ENCODE assay signal across 18 cellular contexts in the genomic region with DNA sequence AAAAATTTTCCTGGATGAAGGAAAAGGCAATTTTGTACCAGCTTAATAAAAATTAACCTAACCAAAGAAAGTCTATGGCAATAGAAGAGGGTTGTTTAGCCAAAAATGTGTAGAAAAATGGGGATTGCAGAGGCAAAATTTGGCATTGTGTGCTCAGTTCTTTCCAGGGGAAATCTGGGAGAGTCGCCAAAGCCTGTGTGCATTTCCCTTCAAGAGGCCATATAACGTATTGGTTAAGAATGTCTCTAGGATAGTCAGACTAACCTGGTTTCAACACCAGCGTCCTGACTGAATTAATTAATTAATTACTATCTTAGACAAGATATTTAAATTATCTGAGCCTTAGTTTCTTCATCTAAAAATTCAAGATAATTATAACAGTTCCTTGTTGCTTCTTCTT. TPM values are rescaled to one million over a fixed set of nuclear protein-coding genes. Genes with fewer than 3 reads are reported as not detected.
DNase-seq lines count a peak whose midpoint lies in the region; ATAC-seq and TF ChIP-seq lines count a peak whose summit lies in the region.
"Had no signal": no experiment of that assay in that cellular context is flagged by ENCODE, and none has a peak within 500 bp of the region (broad histone marks: within the 10 kb centered on the region; RNA-seq: fewer than 3 reads in every experiment).

No MANE protein-coding gene starts in this region.

- H3K4me1 ChIP-seq in GM23248 (ENCODE audit: insufficient read depth) = no peaks in the 10 kb centered on the region

- H3K36me3 ChIP-seq in GM23248 (ENCODE audit: low read depth) (no peaks in the 10 kb centered on the region), SK-N-MC (ENCODE audit: insufficient read depth, low read length) (no peaks in the 10 kb centered on the region)

- H3K4me2 ChIP-seq in GM23248 (ENCODE audit: unreplicated experiment) = no peak overlapping the region

- H3K9me2 ChIP-seq in GM23248 (ENCODE audit: insufficient read depth) = no peaks in the 10 kb centered on the region

- no peaks in the 10 kb centered on the region for H3K9me3 ChIP-seq in GM23248 (ENCODE audit: low read depth)
- H3K9me3 ChIP-seq in SK-N-MC (ENCODE audit: low read depth, low read length) = no peaks in the 10 kb centered on the region

- no peaks in the 10 kb centered on the region for H3F3A ChIP-seq in GM23248 (ENCODE audit: insufficient read depth)

- H3K27me3 ChIP-seq in GM23248 (replicated peaks; ENCODE audit: insufficient read depth) = no peaks in the 10 kb centered on the region

- in situ Hi-C loops in GM23248 (cut with MboI) = no loop called here

- no peak overlapping the region for H3K9ac ChIP-seq in GM23248
- no peak overlapping the region for H3K9ac ChIP-seq in SK-N-MC (ENCODE audit: insufficient read length)

- H2AFZ ChIP-seq in GM23248 = no peak overlapping the region

- DNase-seq in GM23248 (peak; percentile 4), NCI-H1092 treated with DMSO at 0.1 percent for 48 hours (lab: John Stamatoyannopoulos, UW) (peak; percentile 61), SK-N-MC (ENCODE audit: low read depth, low spot score) (no peak), fibroblast of mammary gland (ENCODE audit: low read depth) (peak; percentile 14), NOMO-1 treated with DMSO at 0.1 percent for 48 hours (lab: John Stamatoyannopoulos, UW; ENCODE audit: unreplicated experiment) (no peak), 8988T (no peak)
- DNase-seq: COR-L47, DMS53, HCEC 1CT, Kasumi-1, NCI-H1436 treated with DMSO at 0.1 percent for 48 hours, NCI-H2107, NCI-H510A treated with DMSO at 0.1 percent for 48 hours, NCI-H82 had no signal

- no peak overlapping the region for H3K27ac ChIP-seq in GM23248
- peak overlapping the region; percentile 62; the same call in 1 of the 2 replicates for H3K27ac ChIP-seq in SK-N-MC
- H3K27ac ChIP-seq: HL-60 had no signal

- TF ChIP-seq CTCF in fibroblast of mammary gland (conservative IDR thresholded peaks at IDR 0.05; ENCODE audit: control insufficient read depth, insufficient read depth, low read depth, low read length) = no peak

- 27 to 42% methylated on average over 3 of the region's 3 CpGs for WGBS in GM23248 (ENCODE audit: low coverage in 1 of 2, low lambda C conversion rate in 2 of 2, missing lambda C conversion rate in 2 of 2), 2 experiments

- ATAC-seq in HG03196 (IDR thresholded peaks at IDR 0.05; ENCODE audit: unreplicated experiment) = no peak
- ATAC-seq: Panc1 had no signal

- H4K20me1 ChIP-seq in GM23248 (ENCODE audit: insufficient read depth) = no peaks in the 10 kb centered on the region

- H3K4me3 ChIP-seq in GM23248 (no peak overlapping the region), SK-N-MC (no peak overlapping the region), fibroblast of mammary gland (ENCODE audit: control insufficient read depth, low read depth, low read length) (no peak overlapping the region)

- H3K79me2 ChIP-seq in GM23248 (ENCODE audit: insufficient read depth) = no peaks in the 10 kb centered on the region

RNA-seq across cellular contexts. Expression of gene HLF, which starts 44.8 kb away (rescaled TPM):
- not detected in 2 replicates for total RNA-seq in GM23248 (2014; rRNA removed; shearing (Covaris generic))
- polyA plus RNA-seq in GM23248 (2016; fragmentation: Nextera tagmentation; extraction: Ambion mirVana) = 0.09 TPM in 1 of 2 replicates, not detected in the other
- polyA plus RNA-seq: IgD-negative memory B cell had no signal

Comparison
In these comparisons a context has a peak if more than half of its experiments do, and no peak if none do; other contexts are left out.
1. DNase-seq: peak in GM23248 (single experiment), NCI-H1092 treated with DMSO at 0.1 percent for 48 hours (single experiment) and fibroblast of mammary gland (single experiment); none in SK-N-MC (single experiment), NOMO-1 treated with DMSO at 0.1 percent for 48 hours (single experiment) and 8988T (single experiment).